21 cellular contexts compared by ENCODE assay signal in genomic region chr5:120367896-120368634, GRCh38.
"Had no signal": no experiment of that assay in that cellular context is flagged by ENCODE, and none has a peak within 500 bp of the region (broad histone marks: within the 10 kb centered on the region; RNA-seq: fewer than 3 reads in every experiment).

No MANE protein-coding gene starts in this region.

- H3K27ac ChIP-seq: hepatocyte, neural progenitor cell, spleen had no signal

- H3K27me3 Mint-ChIP-seq: activated naive CD8-positive, alpha-beta T cell treated with anti-CD3 and anti-CD28 coated beads, Interleukin-2, amount 10 ng/mL, durations not matched to agents 7 days and 5 days had no signal

- H3K9me3 Mint-ChIP-seq: activated naive CD8-positive, alpha-beta T cell treated with anti-CD3 and anti-CD28 coated beads, Interleukin-2, amount 10 ng/mL, durations not matched to agents 7 days and 5 days; activated T-cell treated with anti-CD3 and anti-CD28 coated beads, Interleukin-2, amount 50 U/mL, for 4 hours; memory B cell; neural progenitor cell had no signal

- H3K36me3 ChIP-seq: neural progenitor cell, spleen had no signal

- H3K4me1 ChIP-seq: neural progenitor cell, spleen had no signal

- DNase-seq: activated CD4-positive, alpha-beta T cell treated with anti-CD3 and anti-CD28 coated beads for 36 hours; activated CD4-positive, alpha-beta T cell treated with anti-CD3 and anti-CD28 coated beads, Interleukin-2, amount 50 U/mL, for 48 hours; activated CD8-positive, alpha-beta memory T cell treated with anti-CD3 and anti-CD28 coated beads, Interleukin-2, amount 50 U/mL, for 48 hours; activated naive CD4-positive, alpha-beta T cell treated with Interleukin-2 at 50 U/mL for 16 hours; activated naive CD8-positive, alpha-beta T cell treated with anti-CD3 and anti-CD28 coated beads, Interleukin-2, amount 10 ng/mL, durations not matched to agents 7 days and 5 days; activated T-cell treated with anti-CD3 and anti-CD28 coated beads, Interleukin-2, amount 50 U/mL, for 4 hours; amniotic stem cell; effector CD4-positive, alpha-beta T cell; erythroblast; foreskin melanocyte; glutamatergic neuron; immature natural killer cell; kidney glomerular epithelial cell; left ventricle myocardium superior; stimulated activated CD4-positive, alpha-beta T cell treated with anti-CD3 and anti-CD28 coated beads, Interleukin-4, amount 100 ng/mL, for 1 hour; stimulated activated naive CD8-positive, alpha-beta T cell treated with anti-CD3 and anti-CD28 coated beads, Interleukin-15, Interleukin-2, amounts not matched to agents 100 U/mL and 50 U/mL, for 24 hours; T-helper 9 cell had no signal

- H3K4me3 Mint-ChIP-seq: activated CD4-positive, alpha-beta T cell treated with anti-CD3 and anti-CD28 coated beads for 36 hours; activated naive CD8-positive, alpha-beta T cell treated with anti-CD3 and anti-CD28 coated beads, Interleukin-2, amount 10 ng/mL, durations not matched to agents 7 days and 5 days; activated T-cell treated with anti-CD3 and anti-CD28 coated beads, Interleukin-2, amount 50 U/mL, for 4 hours; immature natural killer cell; memory B cell; neural progenitor cell had no signal

- ATAC-seq: activated CD4-positive, alpha-beta T cell treated with anti-CD3 and anti-CD28 coated beads for 36 hours; activated T-cell treated with anti-CD3 and anti-CD28 coated beads, Interleukin-2, amount 50 U/mL, for 4 hours; left ventricle myocardium superior; stimulated activated naive CD8-positive, alpha-beta T cell treated with anti-CD3 and anti-CD28 coated beads, Interleukin-15, Interleukin-2, amounts not matched to agents 100 U/mL and 50 U/mL, for 24 hours had no signal

- H3K27ac Mint-ChIP-seq: activated CD4-positive, alpha-beta T cell treated with anti-CD3 and anti-CD28 coated beads for 36 hours; activated naive CD8-positive, alpha-beta T cell treated with anti-CD3 and anti-CD28 coated beads, Interleukin-2, amount 10 ng/mL, durations not matched to agents 7 days and 5 days; immature natural killer cell; memory B cell; neural progenitor cell had no signal

- H3K4me3 ChIP-seq: hepatocyte, neural progenitor cell, spleen had no signal

- H3K27me3 ChIP-seq: hepatocyte, neural progenitor cell, spleen had no signal

- H3K36me3 Mint-ChIP-seq: activated naive CD8-positive, alpha-beta T cell treated with anti-CD3 and anti-CD28 coated beads, Interleukin-2, amount 10 ng/mL, durations not matched to agents 7 days and 5 days; immature natural killer cell; memory B cell; neural progenitor cell had no signal

- H3K4me1 Mint-ChIP-seq: activated CD4-positive, alpha-beta T cell treated with anti-CD3 and anti-CD28 coated beads for 36 hours; activated naive CD8-positive, alpha-beta T cell treated with anti-CD3 and anti-CD28 coated beads, Interleukin-2, amount 10 ng/mL, durations not matched to agents 7 days and 5 days; immature natural killer cell; memory B cell; neural progenitor cell had no signal
